Comparison of ENCODE assay signal across 8 cellular contexts in genomic region chr7:26399309-26399610, GRCh38.
DNase-seq lines count a peak whose midpoint lies in the region; ATAC-seq and TF ChIP-seq lines count a peak whose summit lies in the region.

No MANE protein-coding gene starts in this region.

- peaks cover 6% of the 10 kb centered on the region for H3K4me1 ChIP-seq in cardiac muscle cell (ENCODE audit: low read depth)

- TF ChIP-seq CTCF in WI38 (IDR thresholded peaks at IDR 0.05; ENCODE audit: low read depth, low read length), result no peak
- peak; percentile 23 for TF ChIP-seq CTCF in cardiac muscle cell (IDR thresholded peaks at IDR 0.05; ENCODE audit: low read depth, low read length)

- peak overlapping the region; percentile 93 for H3K4me3 Mint-ChIP-seq in T-helper 2 cell treated with Interferon-gamma antibody and Interleukin-4, amounts not matched to agents 5 μg/mL and 100 μg/mL, for 36 hours

- DNase-seq in T-helper 2 cell treated with Interferon-gamma antibody and Interleukin-4, amounts not matched to agents 5 μg/mL and 100 μg/mL, for 36 hours (ENCODE audit: low spot score), result no peak
- DNase-seq in T-helper 2 cell, result no peak
- peak in 1 of 2 donors; percentile 49 for DNase-seq in cardiac muscle cell (ENCODE audit: low read depth in 1 of 2, low spot score in 1 of 2)
- peak; percentile 59 for DNase-seq in pons (ENCODE audit: low spot score)
- DNase-seq in NCI-H1048 (lab: John Stamatoyannopoulos, UW), result no peak

- H3K9me3 ChIP-seq in cardiac muscle cell (ENCODE audit: low read depth), result no peaks in the 10 kb centered on the region

- H3K4me3 ChIP-seq in WI38 (ENCODE audit: low read depth, low read length) (peak overlapping the region; percentile 60; the same call in 1 of the 2 replicates), cardiac muscle cell (peak overlapping the region; percentile 50)

- no peak overlapping the region for H3K27ac Mint-ChIP-seq in T-helper 2 cell treated with Interferon-gamma antibody and Interleukin-4, amounts not matched to agents 5 μg/mL and 100 μg/mL, for 36 hours

- H3K9me3 Mint-ChIP-seq in T-helper 2 cell treated with Interferon-gamma antibody and Interleukin-4, amounts not matched to agents 5 μg/mL and 100 μg/mL, for 36 hours, result no peaks in the 10 kb centered on the region

- H3K27ac ChIP-seq in cardiac muscle cell, result no peak overlapping the region

- ATAC-seq in GM21825 (IDR thresholded peaks at IDR 0.05; ENCODE audit: unreplicated experiment), result no peak
- no peak for ATAC-seq in GM18868 (IDR thresholded peaks at IDR 0.05; ENCODE audit: unreplicated experiment)

- H3K27me3 ChIP-seq in cardiac muscle cell, result no peaks in the 10 kb centered on the region

- peaks cover 49% of the 10 kb centered on the region for H3K27me3 Mint-ChIP-seq in T-helper 2 cell treated with Interferon-gamma antibody and Interleukin-4, amounts not matched to agents 5 μg/mL and 100 μg/mL, for 36 hours (ENCODE audit: low read depth)

- peaks cover 10% of the 10 kb centered on the region for H3K4me1 Mint-ChIP-seq in T-helper 2 cell treated with Interferon-gamma antibody and Interleukin-4, amounts not matched to agents 5 μg/mL and 100 μg/mL, for 36 hours (ENCODE audit: low read depth)

- no peaks in the 10 kb centered on the region for H3K36me3 ChIP-seq in cardiac muscle cell

- no peaks in the 10 kb centered on the region for H3K36me3 Mint-ChIP-seq in T-helper 2 cell treated with Interferon-gamma antibody and Interleukin-4, amounts not matched to agents 5 μg/mL and 100 μg/mL, for 36 hours (ENCODE audit: low read depth)
